18 cellular contexts compared by ENCODE assay signal in the genomic region with DNA sequence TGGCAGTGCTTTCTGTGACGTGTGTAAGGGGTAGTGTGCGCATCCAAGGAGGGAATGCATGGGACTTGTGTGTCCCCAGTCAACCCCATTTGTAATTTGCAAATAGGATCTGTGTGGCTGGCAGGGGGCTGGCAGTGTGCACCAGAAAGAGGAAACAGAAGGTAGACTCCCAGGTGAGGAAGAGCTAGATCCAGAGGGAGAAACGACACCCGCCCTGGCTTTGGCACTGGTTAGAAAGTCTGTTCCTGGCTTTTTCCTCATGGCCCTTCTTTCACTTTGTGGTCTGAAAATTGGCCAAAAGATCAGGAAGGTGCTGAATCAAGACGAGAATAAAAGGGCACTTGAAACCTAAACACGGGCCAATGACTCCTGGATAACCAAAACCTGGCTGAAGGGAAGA.
"Had no signal": no experiment of that assay in that cellular context is flagged by ENCODE, and none has a peak within 500 bp of the region (broad histone marks: within the 10 kb centered on the region; RNA-seq: fewer than 3 reads in every experiment).

No MANE protein-coding gene starts in this region.

- H3K4me3 Mint-ChIP-seq: activated naive CD8-positive, alpha-beta T cell; activated T-helper 1 cell treated with anti-CD3 and anti-CD28 coated beads, Interleukin-12 subunit alpha, Interleukin-12 subunit beta, Interleukin-2, Interleukin-4 antibody, amounts not matched to agents 30 ng/mL and 10 ng/mL and 1 ng/mL, durations not matched to agents 14 hours and 24 hours and 36 hours; endodermal cell; nephron; stimulated activated effector memory CD8-positive, alpha-beta T cell treated with anti-CD3 and anti-CD28 coated beads, Interleukin-12 subunit alpha, Interleukin-12 subunit beta, amount 100 ng/mL, for 72 hours had no signal

- H3K36me3 ChIP-seq: cardiac muscle cell, sigmoid colon, stomach, upper lobe of left lung had no signal

- ATAC-seq: left ventricle myocardium superior; stimulated activated effector memory CD8-positive, alpha-beta T cell treated with anti-CD3 and anti-CD28 coated beads, Interleukin-12 subunit alpha, Interleukin-12 subunit beta, amount 100 ng/mL, for 72 hours had no signal

- H3K27me3 Mint-ChIP-seq: activated naive CD8-positive, alpha-beta T cell had no signal

- H3K36me3 Mint-ChIP-seq: stimulated activated effector memory CD8-positive, alpha-beta T cell treated with anti-CD3 and anti-CD28 coated beads, Interleukin-12 subunit alpha, Interleukin-12 subunit beta, amount 100 ng/mL, for 72 hours had no signal

- H3K27me3 ChIP-seq: cardiac muscle cell, sigmoid colon, stomach, upper lobe of left lung had no signal

- H3K4me3 ChIP-seq: cardiac muscle cell, sigmoid colon, stomach, upper lobe of left lung had no signal

- H3K9me3 ChIP-seq: sigmoid colon, stomach, upper lobe of left lung had no signal

- H3K27ac Mint-ChIP-seq: activated naive CD8-positive, alpha-beta T cell; activated T-helper 1 cell treated with anti-CD3 and anti-CD28 coated beads, Interleukin-12 subunit alpha, Interleukin-12 subunit beta, Interleukin-2, Interleukin-4 antibody, amounts not matched to agents 30 ng/mL and 10 ng/mL and 1 ng/mL, durations not matched to agents 14 hours and 24 hours and 36 hours; endodermal cell; nephron; stimulated activated effector memory CD8-positive, alpha-beta T cell treated with anti-CD3 and anti-CD28 coated beads, Interleukin-12 subunit alpha, Interleukin-12 subunit beta, amount 100 ng/mL, for 72 hours had no signal

- H3K9me3 Mint-ChIP-seq: activated T-helper 1 cell treated with anti-CD3 and anti-CD28 coated beads, Interleukin-12 subunit alpha, Interleukin-12 subunit beta, Interleukin-2, Interleukin-4 antibody, amounts not matched to agents 30 ng/mL and 10 ng/mL and 1 ng/mL, durations not matched to agents 14 hours and 24 hours and 36 hours; endodermal cell; nephron; stimulated activated effector memory CD8-positive, alpha-beta T cell treated with anti-CD3 and anti-CD28 coated beads, Interleukin-12 subunit alpha, Interleukin-12 subunit beta, amount 100 ng/mL, for 72 hours had no signal

- DNase-seq: activated CD4-positive, alpha-beta T cell treated with anti-CD3 and anti-CD28 coated beads, Interleukin-2, amount 50 U/mL, for 4 hours; activated gamma-delta T cell treated with Interleukin-2 at 50 U/mL for 16 hours; endodermal cell; hypothalamus; left ventricle myocardium superior; mesendoderm; nucleus accumbens; posterior cingulate gyrus; sigmoid colon; stimulated activated CD4-positive, alpha-beta T cell treated with anti-CD3 and anti-CD28 coated beads, Interleukin-4, amount 100 ng/mL, for 24 hours; stomach; upper lobe of left lung had no signal

- H3K27ac ChIP-seq: cardiac muscle cell, epithelial cell of prostate, sigmoid colon had no signal
